ENCODE assay signal across 20 cellular contexts in genomic region chr3:174023445-174023844, GRCh38.
DNase-seq lines count a peak whose midpoint lies in the region; ATAC-seq, FAIRE-seq and TF ChIP-seq lines count a peak whose summit lies in the region.
"Had no signal": no experiment of that assay in that cellular context is flagged by ENCODE, and none has a peak within 500 bp of the region (broad histone marks: within the 10 kb centered on the region; RNA-seq: fewer than 3 reads in every experiment).

No MANE protein-coding gene starts in this region.

- H3K9ac ChIP-seq in fibroblast of lung (ENCODE audit: insufficient read depth, low read length): no peak overlapping the region
- H3K9ac ChIP-seq: BLaER1 had no signal

- H3K36me3 Mint-ChIP-seq in GM23338 (ENCODE audit: low read depth): peaks cover 14% of the 10 kb centered on the region
- H3K36me3 Mint-ChIP-seq: stimulated activated naive B cell treated with anti-CD40 and anti-IgM and Interleukin-4, amounts not matched to agents 10 μg/mL and 1 μg/mL and 100 μg/mL, for 72 hours had no signal

- H3K4me2 ChIP-seq in GM23338: no peak overlapping the region
- H3K4me2 ChIP-seq in fibroblast of lung (ENCODE audit: extremely low read depth, insufficient read depth, low read length): no peak overlapping the region
- H3K4me2 ChIP-seq: BLaER1 had no signal

- H3K4me3 ChIP-seq in GM23338: no peak overlapping the region
- H3K4me3 ChIP-seq in fibroblast of lung (replicated peaks in 1 of 4; ENCODE audit: control extremely low read depth in 1 of 4, insufficient read depth in 1 of 4, low read depth in 3 of 4, low read length in 4 of 4): no peak overlapping the region
- H3K4me3 ChIP-seq: BLaER1, K562 had no signal

- TF ChIP-seq CTCF in GM23338 (conservative IDR thresholded peaks at IDR 0.05; ENCODE audit: low read depth in 2 of 2) (no peak), fibroblast of lung (conservative IDR thresholded peaks at IDR 0.05 in 1 of 2, IDR thresholded peaks at IDR 0.05 in 1 of 2; ENCODE audit: low read depth in 1 of 2, low read length in 2 of 2) (no peak), foreskin keratinocyte (conservative IDR thresholded peaks at IDR 0.05) (no peak)

- H3K4me1 Mint-ChIP-seq in GM23338: peaks cover 10% of the 10 kb centered on the region; the same call in 2 of the 3 replicates
- H3K4me1 Mint-ChIP-seq: stimulated activated naive B cell treated with anti-CD40 and anti-IgM and Interleukin-4, amounts not matched to agents 10 μg/mL and 1 μg/mL and 100 μg/mL, for 72 hours had no signal

- H3F3A ChIP-seq in GM23338 (replicated peaks; ENCODE audit: low read depth): no peaks in the 10 kb centered on the region

- no peaks in the 10 kb centered on the region for H3K9me3 ChIP-seq in fibroblast of lung (ENCODE audit: control insufficient read depth, insufficient read depth, low read depth, low read length)

- no peaks in the 10 kb centered on the region for H3K9me2 ChIP-seq in GM23338 (ENCODE audit: insufficient read depth)

- FAIRE-seq in GM12892 (lab: Jason Lieb, UNC): no peak
- FAIRE-seq: K562, small intestine, urothelium cell line had no signal

- H4K20me1 ChIP-seq in GM23338 (replicated peaks; ENCODE audit: insufficient read depth) (no peaks in the 10 kb centered on the region), fibroblast of lung (ENCODE audit: control insufficient read depth, extremely low read depth, insufficient read depth, low read length) (no peaks in the 10 kb centered on the region)
- H4K20me1 ChIP-seq: BLaER1 had no signal

- H3K79me2 ChIP-seq in GM23338 (replicated peaks; ENCODE audit: insufficient read depth) (no peaks in the 10 kb centered on the region), fibroblast of lung (ENCODE audit: control insufficient read depth, insufficient read depth, low read length) (no peaks in the 10 kb centered on the region)

- no peaks in the 10 kb centered on the region for H3K27me3 Mint-ChIP-seq in GM23338 (ENCODE audit: insufficient read depth, low read depth, poor library complexity)
- H3K27me3 Mint-ChIP-seq: activated CD8-positive, alpha-beta T cell treated with anti-CD3 and anti-CD28 coated beads for 36 hours; stimulated activated naive B cell treated with anti-CD40 and anti-IgM and Interleukin-4, amounts not matched to agents 10 μg/mL and 1 μg/mL and 100 μg/mL, for 72 hours had no signal

- H3K36me3 ChIP-seq in GM23338 (ENCODE audit: insufficient read depth): no peaks in the 10 kb centered on the region
- no peaks in the 10 kb centered on the region for H3K36me3 ChIP-seq in fibroblast of lung (ENCODE audit: control insufficient read depth, insufficient read depth, low read length)
- H3K36me3 ChIP-seq: BLaER1 had no signal

- peaks cover 10% of the 10 kb centered on the region for H3K9me3 Mint-ChIP-seq in GM23338

- H2AFZ ChIP-seq in GM23338 (no peak overlapping the region), fibroblast of lung (ENCODE audit: low read length) (no peak overlapping the region)

- DNase-seq in DMS 273 (lab: John Stamatoyannopoulos, UW; ENCODE audit: unreplicated experiment) (peak; percentile 82), GM23338 (ENCODE audit: low spot score) (no peak), NCI-H446 treated with DMSO at 0.1 percent for 48 hours (lab: John Stamatoyannopoulos, UW) (peak; percentile 100), fibroblast of lung (ENCODE audit: low read depth in 2 of 2) (peak; percentile 2 to 67), GM12892 (ENCODE audit: insufficient read length) (no peak), foreskin keratinocyte (no peak)
- DNase-seq: activated CD8-positive, alpha-beta T cell treated with anti-CD3 and anti-CD28 coated beads for 36 hours; amniotic stem cell; cortex of kidney; left colon; NCI-H1436 treated with DMSO at 0.1 percent for 48 hours; OCI-M1; small intestine; stimulated activated naive B cell treated with anti-CD40 and anti-IgM and Interleukin-4, amounts not matched to agents 10 μg/mL and 1 μg/mL and 100 μg/mL, for 72 hours had no signal

- H3K27ac ChIP-seq in GM23338 (ENCODE audit: low read depth): no peak overlapping the region
- H3K27ac ChIP-seq in fibroblast of lung (ENCODE audit: insufficient read depth, low read length): no peak overlapping the region
- no peak overlapping the region for H3K27ac ChIP-seq in foreskin keratinocyte
- H3K27ac ChIP-seq: BLaER1 had no signal

- no peak overlapping the region for H3K4me3 Mint-ChIP-seq in GM23338
- H3K4me3 Mint-ChIP-seq: activated CD8-positive, alpha-beta T cell treated with anti-CD3 and anti-CD28 coated beads for 36 hours; activated T-helper 1 cell treated with anti-CD3 and anti-CD28 coated beads, Interleukin-12 subunit alpha, Interleukin-12 subunit beta, Interleukin-2, Interleukin-4 antibody, amounts not matched to agents 30 ng/mL and 10 ng/mL and 1 ng/mL, durations not matched to agents 14 hours and 24 hours and 36 hours; stimulated activated naive B cell treated with anti-CD40 and anti-IgM and Interleukin-4, amounts not matched to agents 10 μg/mL and 1 μg/mL and 100 μg/mL, for 72 hours had no signal

- ATAC-seq in GM23338: peak; percentile 45; the same call in 2 of the 3 replicates
- ATAC-seq in HG03439 (IDR thresholded peaks at IDR 0.05; ENCODE audit: unreplicated experiment): no peak
- ATAC-seq in HG03039 (IDR thresholded peaks at IDR 0.05; ENCODE audit: unreplicated experiment): no peak
- no peak for ATAC-seq in foreskin keratinocyte
- ATAC-seq: activated CD8-positive, alpha-beta T cell treated with anti-CD3 and anti-CD28 coated beads for 36 hours; K562; left colon; stimulated activated naive B cell treated with anti-CD40 and anti-IgM and Interleukin-4, amounts not matched to agents 10 μg/mL and 1 μg/mL and 100 μg/mL, for 72 hours had no signal

- no peaks in the 10 kb centered on the region for H3K27me3 ChIP-seq in GM23338 (ENCODE audit: insufficient read depth)
- H3K27me3 ChIP-seq in fibroblast of lung (ENCODE audit: control insufficient read depth, insufficient read depth, low read length): no peaks in the 10 kb centered on the region
- H3K27me3 ChIP-seq in foreskin keratinocyte: no peaks in the 10 kb centered on the region
- H3K27me3 ChIP-seq: BLaER1 had no signal

- H3K4me1 ChIP-seq in GM23338 (ENCODE audit: insufficient read depth): no peaks in the 10 kb centered on the region
- no peaks in the 10 kb centered on the region for H3K4me1 ChIP-seq in fibroblast of lung (ENCODE audit: control insufficient read depth, extremely low read depth, insufficient read depth, low read length)
- no peaks in the 10 kb centered on the region for H3K4me1 ChIP-seq in foreskin keratinocyte
- H3K4me1 ChIP-seq: BLaER1 had no signal

- H3K27ac Mint-ChIP-seq in GM23338: peak overlapping the region; percentile 1; the same call in 1 of the 2 replicates
- H3K27ac Mint-ChIP-seq: activated CD8-positive, alpha-beta T cell treated with anti-CD3 and anti-CD28 coated beads for 36 hours; activated T-helper 1 cell treated with anti-CD3 and anti-CD28 coated beads, Interleukin-12 subunit alpha, Interleukin-12 subunit beta, Interleukin-2, Interleukin-4 antibody, amounts not matched to agents 30 ng/mL and 10 ng/mL and 1 ng/mL, durations not matched to agents 14 hours and 24 hours and 36 hours; stimulated activated naive B cell treated with anti-CD40 and anti-IgM and Interleukin-4, amounts not matched to agents 10 μg/mL and 1 μg/mL and 100 μg/mL, for 72 hours had no signal

- TF ChIP-seq POLR2A in GM12892 (IDR thresholded peaks at IDR 0.05; ENCODE audit: low read depth, low read length): no peak

TF ChIP-seq in GM23338, 12 proteins besides CTCF, POLR2A, EP300 and RAD21 (continues in another document):
- TF ChIP-seq NANOG (IDR thresholded peaks at IDR 0.05; ENCODE audit: borderline replicate concordance): no peak
- no peak for TF ChIP-seq CREB1 (CRISPR knock-in tag; IDR thresholded peaks at IDR 0.05; ENCODE audit: low read depth)
- no peak for TF ChIP-seq POLR2AphosphoS5 (IDR thresholded peaks at IDR 0.05; ENCODE audit: low read depth)
- TF ChIP-seq JUNB (IDR thresholded peaks at IDR 0.05; ENCODE audit: unreplicated experiment): no peak
- TF ChIP-seq ETS1 (IDR thresholded peaks at IDR 0.05): no peak
- TF ChIP-seq ZNF331 (CRISPR knock-in tag; IDR thresholded peaks at IDR 0.05; ENCODE audit: low read depth): no peak
- no peak for TF ChIP-seq STAT1 (IDR thresholded peaks at IDR 0.05; ENCODE audit: unreplicated experiment)

Comparison
In these comparisons a context has a peak if more than half of its experiments do, and no peak if none do; other contexts are left out.
1. DNase-seq: peak in DMS 273 (single experiment), NCI-H446 treated with DMSO at 0.1 percent for 48 hours (single experiment) and fibroblast of lung (2 of 2); none in GM23338 (single experiment), GM12892 (single experiment) and foreskin keratinocyte (0 of 2).